In genomic region chr1:225999227-225999911, GRCh38 we compare ENCODE assay signal across 1 cellular context.
TF ChIP-seq lines count a peak whose summit lies in the region.

Gene SDE2 (minus strand): TSS chr1:225999343. CDS start chr1:225999312, 31 bp downstream.

TF ChIP-seq in WTC11, 78 proteins besides CTCF, POLR2A, EP300 and RAD21 (continued from another document):
- TF ChIP-seq E2F1 (CRISPR knock-in tag; IDR thresholded peaks at IDR 0.05) (no peak), KAT7 (CRISPR knock-in tag; IDR thresholded peaks at IDR 0.05; ENCODE audit: borderline replicate concordance) (0 out of 2 replicates have a peak, but pooled peaks have one; percentile 4), MYBL2 (CRISPR knock-in tag; IDR thresholded peaks at IDR 0.05) (peak; percentile 74; the same call in 1 of the 2 replicates), ZNF425 (CRISPR knock-in tag; conservative IDR thresholded peaks at IDR 0.05) (no peak), CREM (CRISPR knock-in tag; IDR thresholded peaks at IDR 0.05) (peak; percentile 97), SP1 (CRISPR knock-in tag; conservative IDR thresholded peaks at IDR 0.05) (peak; percentile 96), HMGXB4 (CRISPR knock-in tag; IDR thresholded peaks at IDR 0.05) (peak; percentile 61; the same call in 1 of the 2 replicates), FOXP4 (CRISPR knock-in tag; IDR thresholded peaks at IDR 0.05) (peak; percentile 40; the same call in 1 of the 2 replicates), ZNF138 (CRISPR knock-in tag; conservative IDR thresholded peaks at IDR 0.05) (no peak)
TF ChIP-seq in WTC11: peak in this region for 13.
